33 cellular contexts compared by ENCODE assay signal in the genomic region with DNA sequence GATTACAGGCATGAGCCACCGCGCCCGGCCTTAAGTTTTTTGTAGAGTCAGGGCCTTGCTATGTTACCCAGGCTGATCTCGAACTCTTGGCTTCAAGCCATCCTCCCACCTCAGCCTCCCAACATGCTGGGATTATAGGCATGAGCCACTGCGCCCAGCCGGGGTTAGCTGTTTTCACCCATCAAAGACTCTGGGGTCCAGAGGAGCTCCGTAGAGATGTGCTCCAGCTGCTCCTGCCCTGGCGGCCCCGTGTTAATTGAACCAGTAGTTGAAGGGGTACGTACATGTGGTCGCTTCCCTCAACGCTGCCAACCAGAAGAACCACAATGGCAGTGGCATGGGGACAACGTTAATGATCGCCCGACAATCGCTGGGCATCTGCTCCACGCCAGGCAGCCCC.
"Had no signal": no experiment of that assay in that cellular context is flagged by ENCODE, and none has a peak within 500 bp of the region (broad histone marks: within the 10 kb centered on the region; RNA-seq: fewer than 3 reads in every experiment).

No MANE protein-coding gene starts in this region.

- H3K27me3 ChIP-seq: adrenal gland, body of pancreas, Peyer's patch, SJSA1 had no signal

- H3K27me3 Mint-ChIP-seq: activated B cell treated with CpG ODN at 0.5 μM for 24 hours; activated CD4-positive, alpha-beta memory T cell treated with anti-CD3 and anti-CD28 coated beads for 36 hours had no signal

- H3K27ac ChIP-seq: adrenal gland, KMS-11, Peyer's patch, SJSA1, VCaP had no signal

- H3K9me3 ChIP-seq: adrenal gland, body of pancreas, Peyer's patch, SJSA1, SK-N-SH had no signal

- DNase-seq: activated B cell treated with CpG ODN at 0.5 μM for 24 hours; activated CD4-positive, alpha-beta memory T cell treated with anti-CD3 and anti-CD28 coated beads for 36 hours; activated CD4-positive, alpha-beta T cell treated with anti-CD3 and anti-CD28 coated beads for 4 hours; activated CD4-positive, alpha-beta T cell treated with anti-CD3 and anti-CD28 coated beads, Interleukin-2, amount 50 U/mL, for 1 hour; activated CD4-positive, CD25-positive, alpha-beta regulatory T cell treated with anti-CD3 and anti-CD28 coated beads, Interleukin-2, amount 50 U/mL, for 72 hours; activated gamma-delta T cell treated with Interleukin-2 at 50 U/mL for 16 hours; activated naive CD4-positive, alpha-beta T cell treated with anti-CD3 and anti-CD28 coated beads for 36 hours; activated T-cell treated with anti-CD3 and anti-CD28 coated beads for 4 hours; activated T-cell treated with anti-CD3 and anti-CD28 coated beads, Interleukin-2, amount 50 U/mL, for 4 hours; body of pancreas; NCI-H1092 treated with DMSO at 0.1 percent for 48 hours; NCI-H1417; NCI-H146; NCI-H187; NCI-H2029 treated with DMSO at 0.1 percent for 48 hours; NCI-H2107; NCI-H2171; NCI-H510A; NCI-H526; NCI-H748 treated with DMSO at 0.1 percent for 48 hours; NK-92 treated with Interleukin-12 subunit alpha and Interleukin-12 subunit beta, amount 100 ng/mL, for 24 hours; PC-3; RPMI8226; SHP77 treated with DMSO at 0.1 percent for 48 hours; SK-N-SH had no signal

- H3K9me3 Mint-ChIP-seq: activated naive CD4-positive, alpha-beta T cell treated with anti-CD3 and anti-CD28 coated beads for 36 hours; activated naive CD4-positive, alpha-beta T cell treated with anti-CD3 and anti-CD28 coated beads, Interleukin-2, amount 50 U/mL, for 72 hours; activated T-helper 1 cell treated with anti-CD3 and anti-CD28 coated beads, Interleukin-12 subunit alpha, Interleukin-12 subunit beta, Interleukin-2, Interleukin-4 antibody, amounts not matched to agents 30 ng/mL and 10 ng/mL and 1 ng/mL, durations not matched to agents 14 hours and 24 hours and 36 hours; T-helper 1 cell treated with Interleukin-12 subunit alpha and Interleukin-12 subunit beta and Interleukin-4 antibody, amounts not matched to agents 30 μg/mL and 1 μg/mL, for 36 hours had no signal

- H3K4me2 ChIP-seq: KMS-11, SK-N-SH had no signal

- H3K9ac ChIP-seq: KMS-11, SK-N-SH had no signal

- H3K4me3 Mint-ChIP-seq: activated B cell treated with CpG ODN at 0.5 μM for 24 hours; activated CD4-positive, alpha-beta memory T cell treated with anti-CD3 and anti-CD28 coated beads for 36 hours; activated naive CD4-positive, alpha-beta T cell treated with anti-CD3 and anti-CD28 coated beads for 36 hours; activated T-cell treated with anti-CD3 and anti-CD28 coated beads, Interleukin-2, amount 50 U/mL, for 4 hours; activated T-helper 1 cell treated with anti-CD3 and anti-CD28 coated beads, Interleukin-12 subunit alpha, Interleukin-12 subunit beta, Interleukin-2, Interleukin-4 antibody, amounts not matched to agents 30 ng/mL and 10 ng/mL and 1 ng/mL, durations not matched to agents 14 hours and 24 hours and 36 hours; T-helper 1 cell treated with Interleukin-12 subunit alpha and Interleukin-12 subunit beta and Interleukin-4 antibody, amounts not matched to agents 30 μg/mL and 1 μg/mL, for 36 hours had no signal

- H3K4me3 ChIP-seq: adrenal gland, body of pancreas, Peyer's patch, SJSA1 had no signal

- H3K27ac Mint-ChIP-seq: activated B cell treated with CpG ODN at 0.5 μM for 24 hours; activated CD4-positive, alpha-beta memory T cell treated with anti-CD3 and anti-CD28 coated beads for 36 hours; activated naive CD4-positive, alpha-beta T cell treated with anti-CD3 and anti-CD28 coated beads for 36 hours; activated naive CD4-positive, alpha-beta T cell treated with anti-CD3 and anti-CD28 coated beads, Interleukin-2, amount 50 U/mL, for 72 hours; activated T-helper 1 cell treated with anti-CD3 and anti-CD28 coated beads, Interleukin-12 subunit alpha, Interleukin-12 subunit beta, Interleukin-2, Interleukin-4 antibody, amounts not matched to agents 30 ng/mL and 10 ng/mL and 1 ng/mL, durations not matched to agents 14 hours and 24 hours and 36 hours; T-helper 1 cell treated with Interleukin-12 subunit alpha and Interleukin-12 subunit beta and Interleukin-4 antibody, amounts not matched to agents 30 μg/mL and 1 μg/mL, for 36 hours had no signal

- ATAC-seq: activated naive CD4-positive, alpha-beta T cell treated with anti-CD3 and anti-CD28 coated beads, Interleukin-2, amount 50 U/mL, for 72 hours; activated T-cell treated with anti-CD3 and anti-CD28 coated beads, Interleukin-2, amount 50 U/mL, for 4 hours; body of pancreas; PC-3 had no signal

- H3K36me3 ChIP-seq: adrenal gland, Peyer's patch, SJSA1 had no signal
